In genomic region chr21:33212159-33212851, GRCh38 we compare ENCODE assay signal across 1 cellular context.
TF ChIP-seq lines count a peak whose summit lies in the region.

No MANE protein-coding gene starts in this region.

TF ChIP-seq in GM23338, 12 proteins besides CTCF, POLR2A, EP300 and RAD21 (continued from another document):
- no peak for TF ChIP-seq ZNF462 (CRISPR knock-in tag; IDR thresholded peaks at IDR 0.05)
- TF ChIP-seq POLR2AphosphoS5 (IDR thresholded peaks at IDR 0.05; ENCODE audit: low read depth): no peak
- TF ChIP-seq EZH2phosphoT487 (IDR thresholded peaks at IDR 0.05; ENCODE audit: unreplicated experiment): no peak
- no peak for TF ChIP-seq CREB1 (CRISPR knock-in tag; IDR thresholded peaks at IDR 0.05; ENCODE audit: low read depth)
